8 cellular contexts compared by ENCODE assay signal in the genomic region with DNA sequence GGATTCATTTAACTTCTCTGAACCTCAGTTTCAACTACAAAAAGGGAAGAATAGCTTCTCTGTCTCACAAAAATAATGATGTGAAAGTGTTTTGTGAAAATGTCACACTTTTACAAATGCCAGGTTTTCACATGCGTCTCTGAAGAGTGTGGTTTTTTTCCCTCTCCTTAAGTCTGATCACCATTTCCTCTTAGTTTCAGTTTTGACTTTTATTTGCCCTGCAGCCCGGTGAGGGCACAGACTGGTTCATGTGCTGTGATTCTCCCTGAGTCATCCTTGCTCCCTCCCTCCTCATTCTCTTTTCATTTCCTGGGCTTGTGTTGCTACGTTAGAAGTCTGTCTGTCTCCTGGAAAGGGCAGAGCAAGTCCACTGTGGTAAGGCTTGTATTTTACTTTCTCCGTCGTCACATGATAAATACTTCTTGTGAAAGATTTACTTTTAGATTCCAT.
A peak's percentile ranks its signal among the peaks of the same experiment; 100 is the strongest.
DNase-seq lines count a peak whose midpoint lies in the region; ATAC-seq and TF ChIP-seq lines count a peak whose summit lies in the region.

No MANE protein-coding gene starts in this region.

- TF ChIP-seq POLR2A in thyroid gland (IDR thresholded peaks at IDR 0.05): no peak

- no peak for ATAC-seq in HG02588 (IDR thresholded peaks at IDR 0.05; ENCODE audit: unreplicated experiment)

- no peaks in the 10 kb centered on the region for H3K36me3 ChIP-seq in thyroid gland

- peak overlapping the region; percentile 4 to 59 (median 51) for H3K27ac ChIP-seq in thyroid gland

- TF ChIP-seq CTCF in HFF-Myc (IDR thresholded peaks at IDR 0.05; ENCODE audit: low read depth, low read length, missing control alignments): no peak
- no peak for TF ChIP-seq CTCF in fibroblast of pulmonary artery (IDR thresholded peaks at IDR 0.05; ENCODE audit: low read length, missing control alignments)
- no peak for TF ChIP-seq CTCF in nephron (IDR thresholded peaks at IDR 0.05; ENCODE audit: unreplicated experiment in 3 of 3)
- TF ChIP-seq CTCF in thyroid gland (IDR thresholded peaks at IDR 0.05): no peak

- H3K9me3 Mint-ChIP-seq in nephron: no peaks in the 10 kb centered on the region

- H3K4me1 ChIP-seq in thyroid gland: peaks cover 0 to 9% of the 10 kb centered on the region in 2 donors

- peak overlapping the region; percentile 2 to 61 (median 45) for H3K4me3 Mint-ChIP-seq in nephron

- peak overlapping the region; percentile 26 for H3K4me3 ChIP-seq in HFF-Myc (replicated peaks; ENCODE audit: low read depth, low read length)
- peak overlapping the region; percentile 50 for H3K4me3 ChIP-seq in fibroblast of pulmonary artery (replicated peaks; ENCODE audit: low read depth, low read length)
- no peak overlapping the region for H3K4me3 ChIP-seq in thyroid gland (replicated peaks in 1 of 3)

- peak overlapping the region; percentile 82 to 84 (median 84) for H3K27ac Mint-ChIP-seq in nephron

- H3K27me3 Mint-ChIP-seq in nephron (ENCODE audit: low read depth): no peaks in the 10 kb centered on the region

- intact Hi-C loops in thyroid gland (cut with DNase I): no loop called here

- H3K27me3 ChIP-seq in thyroid gland: no peaks in the 10 kb centered on the region

- DNase-seq in GM04503 (ENCODE audit: low read depth) (peak; percentile 82), HFF-Myc (ENCODE audit: extremely low read depth, low read depth) (peak; percentile 81), NAMALWA (ENCODE audit: low spot score) (peak; percentile 35), activated T-cell treated with anti-CD3 and anti-CD28 coated beads for 4 hours (peak; percentile 11), fibroblast of pulmonary artery (ENCODE audit: low read depth) (peak; percentile 94), thyroid gland (peak; percentile 25 to 40)

- WGBS in thyroid gland, 2 donors: 52 to 55% methylated on average over 5 of the region's 5 CpGs

- H3K36me3 Mint-ChIP-seq in nephron (ENCODE audit: low read depth): peaks cover 20% of the 10 kb centered on the region

- peaks cover 21% of the 10 kb centered on the region for H3K4me1 Mint-ChIP-seq in nephron

- H3K9me3 ChIP-seq in thyroid gland: no peaks in the 10 kb centered on the region

Comparison
In these comparisons a context has a peak if more than half of its experiments do, and no peak if none do; other contexts are left out.
1. DNase-seq: peak in every context shown above with its lines; median percentile 94 in fibroblast of pulmonary artery; 82 in GM04503; 81 in HFF-Myc; 35 in NAMALWA; 32 in thyroid gland; 11 in activated T-cell treated with anti-CD3 and anti-CD28 coated beads for 4 hours.
2. H3K4me3 ChIP-seq: peak in HFF-Myc (single experiment) and fibroblast of pulmonary artery (single experiment); none in thyroid gland (0 of 3).